Comparison of ENCODE assay signal across 24 cellular contexts in genomic region chr5:143601917-143602333, GRCh38.
DNase-seq lines count a peak whose midpoint lies in the region; ATAC-seq and TF ChIP-seq lines count a peak whose summit lies in the region.
"Had no signal": no experiment of that assay in that cellular context is flagged by ENCODE, and none has a peak within 500 bp of the region (broad histone marks: within the 10 kb centered on the region; RNA-seq: fewer than 3 reads in every experiment).

No MANE protein-coding gene starts in this region.

- peaks cover 43 to 50% of the 10 kb centered on the region in 2 donors for H3K4me1 Mint-ChIP-seq in natural killer cell
- H3K4me1 Mint-ChIP-seq: H9 had no signal

- H3K36me3 Mint-ChIP-seq in natural killer cell, result no peaks in the 10 kb centered on the region

- H3K9me2 ChIP-seq in hepatocyte (replicated peaks; ENCODE audit: insufficient read depth), result no peaks in the 10 kb centered on the region

- no peaks in the 10 kb centered on the region for H4K20me1 ChIP-seq in hepatocyte (ENCODE audit: insufficient read depth, poor library complexity, severe bottlenecking)

- H3K4me3 ChIP-seq in HL-60 (replicated peaks; ENCODE audit: insufficient read depth, low read length) (no peak overlapping the region), hepatocyte (no peak overlapping the region)
- no peak overlapping the region for H3K4me3 ChIP-seq in effector memory CD4-positive, alpha-beta T cell (ENCODE audit: insufficient read depth, low read depth, low read length, poor library complexity, severe bottlenecking)
- H3K4me3 ChIP-seq: Peyer's patch, psoas muscle, smooth muscle cell had no signal

- H3K9me3 ChIP-seq in effector memory CD4-positive, alpha-beta T cell (ENCODE audit: control insufficient read depth, low read length), result no peaks in the 10 kb centered on the region
- H3K9me3 ChIP-seq in hepatocyte (ENCODE audit: low read depth), result no peaks in the 10 kb centered on the region
- H3K9me3 ChIP-seq: Peyer's patch, psoas muscle had no signal

- ATAC-seq in natural killer cell (peak in 2 of 3 donors; percentile 33 to 53), HG03097 (IDR thresholded peaks at IDR 0.05; ENCODE audit: low FRiP score, unreplicated experiment) (no peak), GM18517 (IDR thresholded peaks at IDR 0.05; ENCODE audit: unreplicated experiment) (no peak)
- ATAC-seq: esophagus mucosa; stimulated activated naive CD8-positive, alpha-beta T cell treated with anti-CD3 and anti-CD28 coated beads, Interleukin-15, amount 100 ng/mL, for 72 hours had no signal

- DNase-seq in CD1c-positive myeloid dendritic cell (ENCODE audit: extremely low spot score) (peak; percentile 68), HL-60 (ENCODE audit: low read depth in 1 of 2, low spot score in 1 of 2) (peak; percentile 69 to 82), OCI-M1 (lab: John Stamatoyannopoulos, UW) (peak; percentile 91), natural killer cell (no peak), hepatocyte (ENCODE audit: low spot score) (no peak)
- DNase-seq in effector memory CD4-positive, alpha-beta T cell, result no peak
- DNase-seq: activated CD4-positive, alpha-beta memory T cell treated with anti-CD3 and anti-CD28 coated beads for 36 hours; activated naive CD8-positive, alpha-beta T cell treated with anti-CD3 and anti-CD28 coated beads for 36 hours; Calu3; effector CD8-positive, alpha-beta T cell; H9; kidney; mammary epithelial cell; NCI-H2081 treated with DMSO at 0.1 percent for 48 hours; NCI-H446; psoas muscle; stimulated activated CD4-positive, alpha-beta T cell treated with anti-CD3 and anti-CD28 coated beads, Interleukin-4, amount 100 ng/mL, for 24 hours; stimulated activated naive CD8-positive, alpha-beta T cell treated with anti-CD3 and anti-CD28 coated beads, Interleukin-15, amount 100 ng/mL, for 72 hours had no signal

- H3K36me3 ChIP-seq in effector memory CD4-positive, alpha-beta T cell (ENCODE audit: control insufficient read depth, insufficient read depth, low read length), result no peaks in the 10 kb centered on the region
- no peaks in the 10 kb centered on the region for H3K36me3 ChIP-seq in hepatocyte (replicated peaks; ENCODE audit: insufficient read depth, low read depth)
- H3K36me3 ChIP-seq: Peyer's patch had no signal

- H3K27me3 ChIP-seq in HL-60 (ENCODE audit: insufficient read depth, poor library complexity, severe bottlenecking) (no peaks in the 10 kb centered on the region), hepatocyte (no peaks in the 10 kb centered on the region)
- H3K27me3 ChIP-seq in effector memory CD4-positive, alpha-beta T cell (replicated peaks; ENCODE audit: control insufficient read depth, insufficient read depth, low read length, poor library complexity, severe bottlenecking), result no peaks in the 10 kb centered on the region
- H3K27me3 ChIP-seq: Peyer's patch had no signal

- H2AFZ ChIP-seq in hepatocyte, result no peak overlapping the region

- no peaks in the 10 kb centered on the region for H3K79me2 ChIP-seq in hepatocyte

- H3K27me3 Mint-ChIP-seq in natural killer cell (ENCODE audit: low read depth in 2 of 2), result peaks cover 0 to 12% of the 10 kb centered on the region in 2 donors
- H3K27me3 Mint-ChIP-seq: activated naive CD8-positive, alpha-beta T cell treated with anti-CD3 and anti-CD28 coated beads for 36 hours; stimulated activated naive CD8-positive, alpha-beta T cell treated with anti-CD3 and anti-CD28 coated beads, Interleukin-15, amount 100 ng/mL, for 72 hours had no signal

- H3K27ac ChIP-seq in HL-60 (replicated peaks) (no peak overlapping the region), hepatocyte (no peak overlapping the region)
- no peak overlapping the region for H3K27ac ChIP-seq in effector memory CD4-positive, alpha-beta T cell (ENCODE audit: insufficient read depth, low read length, poor library complexity, severe bottlenecking)
- H3K27ac ChIP-seq: KMS-11, psoas muscle had no signal

- 87% methylated on average over 4 of the region's 4 CpGs for WGBS in hepatocyte (ENCODE audit: low lambda C conversion rate, missing lambda C conversion rate)

- peak overlapping the region in 1 of 2 donors; percentile 48 for H3K27ac Mint-ChIP-seq in natural killer cell
- H3K27ac Mint-ChIP-seq: activated CD4-positive, alpha-beta memory T cell treated with anti-CD3 and anti-CD28 coated beads for 36 hours; activated naive CD8-positive, alpha-beta T cell treated with anti-CD3 and anti-CD28 coated beads for 36 hours; H9 had no signal

- peaks cover 12% of the 10 kb centered on the region for H3K4me1 ChIP-seq in effector memory CD4-positive, alpha-beta T cell (ENCODE audit: control insufficient read depth, insufficient read depth, low read length, poor library complexity, severe bottlenecking)
- peaks cover 6% of the 10 kb centered on the region for H3K4me1 ChIP-seq in hepatocyte (ENCODE audit: insufficient read depth)

- TF ChIP-seq CTCF in HL-60 (IDR thresholded peaks at IDR 0.05; ENCODE audit: insufficient read depth, low read length) (no peak), natural killer cell (IDR thresholded peaks at IDR 0.05) (no peak), hepatocyte (IDR thresholded peaks at IDR 0.05; ENCODE audit: poor library complexity) (no peak)

- H3K9me3 Mint-ChIP-seq in natural killer cell, result peaks cover 0 to 2% of the 10 kb centered on the region in 2 donors
- H3K9me3 Mint-ChIP-seq: H9 had no signal

- H3K4me2 ChIP-seq in hepatocyte, result no peak overlapping the region
- H3K4me2 ChIP-seq: KMS-11, smooth muscle cell had no signal

- intact Hi-C loops in natural killer cell (cut with micrococcal nuclease), result no loop called here

- H3K4me3 Mint-ChIP-seq in natural killer cell, result peak overlapping the region; percentile 22
- H3K4me3 Mint-ChIP-seq: activated CD4-positive, alpha-beta memory T cell treated with anti-CD3 and anti-CD28 coated beads for 36 hours; activated naive CD8-positive, alpha-beta T cell treated with anti-CD3 and anti-CD28 coated beads for 36 hours; H9; stimulated activated naive CD8-positive, alpha-beta T cell treated with anti-CD3 and anti-CD28 coated beads, Interleukin-15, amount 100 ng/mL, for 72 hours had no signal

Comparison
In these comparisons a context has a peak if more than half of its experiments do, and no peak if none do; other contexts are left out.
1. DNase-seq: peak in CD1c-positive myeloid dendritic cell (single experiment), HL-60 (2 of 2) and OCI-M1 (single experiment); none in natural killer cell (single experiment), effector memory CD4-positive, alpha-beta T cell (0 of 3) and hepatocyte (single experiment).
2. ATAC-seq: peak in natural killer cell (2 of 3); none in HG03097 (single experiment) and GM18517 (single experiment).